26 cellular contexts compared by ENCODE assay signal in the genomic region with DNA sequence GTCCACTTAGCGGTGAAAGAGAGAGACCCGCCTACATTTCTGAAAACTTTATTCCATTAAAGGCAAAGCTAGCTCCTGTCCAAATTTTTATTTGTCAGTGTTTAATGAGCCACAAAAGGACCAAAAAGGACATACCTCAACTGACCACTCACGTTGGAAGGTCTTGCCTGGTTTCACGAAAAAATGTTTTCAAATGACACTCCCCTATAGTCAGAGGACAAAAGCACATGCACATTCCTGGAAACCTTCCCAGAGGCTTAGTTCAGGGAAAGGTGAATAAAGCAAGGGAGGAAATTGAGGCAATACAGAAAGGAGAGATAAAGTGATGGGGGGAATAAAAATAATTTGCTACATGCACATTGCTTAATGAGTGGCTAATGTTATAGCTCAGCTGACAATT.
"Had no signal": no experiment of that assay in that cellular context is flagged by ENCODE, and none has a peak within 500 bp of the region (broad histone marks: within the 10 kb centered on the region; RNA-seq: fewer than 3 reads in every experiment).

No MANE protein-coding gene starts in this region.

- H3K4me3 Mint-ChIP-seq: activated CD4-positive, alpha-beta T cell treated with anti-CD3 and anti-CD28 coated beads for 36 hours; activated naive CD4-positive, alpha-beta T cell treated with anti-CD3 and anti-CD28 coated beads for 36 hours; activated naive CD8-positive, alpha-beta T cell treated with anti-CD3 and anti-CD28 coated beads, Interleukin-2, amount 10 ng/mL, durations not matched to agents 7 days and 5 days; brain; endodermal cell; immature natural killer cell; memory B cell; natural killer cell treated with Interleukin-12 subunit alpha and Interleukin-12 subunit beta and Interleukin-15 and Interleukin-18, amount 100 ng/mL, for 72 hours; T-cell; WTC11 had no signal

- DNase-seq: activated CD4-positive, alpha-beta T cell treated with anti-CD3 and anti-CD28 coated beads for 36 hours; activated CD4-positive, alpha-beta T cell treated with anti-CD3 and anti-CD28 coated beads, Interleukin-2, amount 50 U/mL, for 4 hours; activated naive CD4-positive, alpha-beta T cell treated with anti-CD3 and anti-CD28 coated beads for 36 hours; activated naive CD8-positive, alpha-beta T cell treated with anti-CD3 and anti-CD28 coated beads, Interleukin-2, amount 10 ng/mL, durations not matched to agents 7 days and 5 days; activated T-cell treated with anti-CD3 and anti-CD28 coated beads, Interleukin-2, amount 50 U/mL, for 48 hours; amniotic stem cell; central memory CD4-positive, alpha-beta T cell; colonic mucosa; endodermal cell; immature natural killer cell; kidney glomerular epithelial cell; ovary; right cardiac atrium; stimulated activated CD4-positive, alpha-beta T cell treated with anti-CD3 and anti-CD28 coated beads, Interleukin-4, amount 100 ng/mL, for 24 hours; stimulated activated naive CD8-positive, alpha-beta T cell treated with anti-CD3 and anti-CD28 coated beads, Interleukin-15, Interleukin-2, amounts not matched to agents 100 U/mL and 50 U/mL, for 24 hours; T-cell; T1000; transverse colon had no signal

- H3K27me3 ChIP-seq: colonic mucosa, hepatocyte, ovary, transverse colon, vagina had no signal

- H3K27ac Mint-ChIP-seq: activated CD4-positive, alpha-beta T cell treated with anti-CD3 and anti-CD28 coated beads for 36 hours; activated naive CD4-positive, alpha-beta T cell treated with anti-CD3 and anti-CD28 coated beads for 36 hours; activated naive CD8-positive, alpha-beta T cell treated with anti-CD3 and anti-CD28 coated beads, Interleukin-2, amount 10 ng/mL, durations not matched to agents 7 days and 5 days; brain; endodermal cell; immature natural killer cell; memory B cell; natural killer cell treated with Interleukin-12 subunit alpha and Interleukin-12 subunit beta and Interleukin-15 and Interleukin-18, amount 100 ng/mL, for 72 hours; T-cell; WTC11 had no signal

- H3K9me3 Mint-ChIP-seq: activated naive CD4-positive, alpha-beta T cell treated with anti-CD3 and anti-CD28 coated beads for 36 hours; activated naive CD8-positive, alpha-beta T cell treated with anti-CD3 and anti-CD28 coated beads, Interleukin-2, amount 10 ng/mL, durations not matched to agents 7 days and 5 days; brain; endodermal cell; immature natural killer cell; memory B cell; natural killer cell treated with Interleukin-12 subunit alpha and Interleukin-12 subunit beta and Interleukin-15 and Interleukin-18, amount 100 ng/mL, for 72 hours; T-cell; WTC11 had no signal

- H3K4me3 ChIP-seq: colonic mucosa, hepatocyte, ovary, prostate gland, transverse colon, vagina had no signal

- ATAC-seq: activated CD4-positive, alpha-beta T cell treated with anti-CD3 and anti-CD28 coated beads for 36 hours; natural killer cell treated with Interleukin-12 subunit alpha and Interleukin-12 subunit beta and Interleukin-15 and Interleukin-18, amount 100 ng/mL, for 72 hours; right cardiac atrium; stimulated activated naive CD8-positive, alpha-beta T cell treated with anti-CD3 and anti-CD28 coated beads, Interleukin-15, Interleukin-2, amounts not matched to agents 100 U/mL and 50 U/mL, for 24 hours; T-cell; WTC11 had no signal

- H3K27ac ChIP-seq: colonic mucosa, epithelial cell of prostate, hepatocyte, ovary, prostate gland, transverse colon, vagina had no signal

- H3K27me3 Mint-ChIP-seq: activated CD4-positive, alpha-beta T cell treated with anti-CD3 and anti-CD28 coated beads for 36 hours; activated naive CD8-positive, alpha-beta T cell treated with anti-CD3 and anti-CD28 coated beads, Interleukin-2, amount 10 ng/mL, durations not matched to agents 7 days and 5 days; memory B cell; natural killer cell treated with Interleukin-12 subunit alpha and Interleukin-12 subunit beta and Interleukin-15 and Interleukin-18, amount 100 ng/mL, for 72 hours; T-cell had no signal

- H3K36me3 Mint-ChIP-seq: WTC11 had no signal
